Comparison of ENCODE assay signal across 9 cellular contexts in genomic region chr5:1055896-1056610, GRCh38. TPM values are rescaled to one million over a fixed set of nuclear protein-coding genes. Genes with fewer than 3 reads are reported as not detected.
"Had no signal": no experiment of that assay in that cellular context is flagged by ENCODE, and none has a peak within 500 bp of the region (broad histone marks: within the 10 kb centered on the region; RNA-seq: fewer than 3 reads in every experiment).

No MANE protein-coding gene starts in this region.

- DNase-seq: activated naive CD4-positive, alpha-beta T cell treated with anti-CD3 and anti-CD28 coated beads for 36 hours; dorsolateral prefrontal cortex; mesenchymal stem cell; stimulated activated CD4-positive, alpha-beta T cell treated with anti-CD3 and anti-CD28 coated beads, Interleukin-1b, Interleukin-23, amount 100 ng/mL, for 48 hours had no signal

- H3K27ac ChIP-seq: dorsolateral prefrontal cortex had no signal

- H3K27ac Mint-ChIP-seq: activated naive CD4-positive, alpha-beta T cell treated with anti-CD3 and anti-CD28 coated beads for 36 hours; activated T-helper 2 cell treated with anti-CD3 and anti-CD28 coated beads, Interferon-gamma antibody, Interleukin-2, Interleukin-4, amounts not matched to agents 10 μg/mL and 5 μg/mL and 100 μg/mL, durations not matched to agents 14 hours and 24 hours and 36 hours; nephron had no signal

- H3K27me3 ChIP-seq: dorsolateral prefrontal cortex had no signal

- ATAC-seq: esophagus mucosa, left lobe of liver had no signal

- H3K4me3 Mint-ChIP-seq: activated naive CD4-positive, alpha-beta T cell treated with anti-CD3 and anti-CD28 coated beads for 36 hours; nephron had no signal

- H3K4me3 ChIP-seq: dorsolateral prefrontal cortex had no signal

- H3K9me3 Mint-ChIP-seq: activated naive CD4-positive, alpha-beta T cell treated with anti-CD3 and anti-CD28 coated beads for 36 hours; activated T-helper 2 cell treated with anti-CD3 and anti-CD28 coated beads, Interferon-gamma antibody, Interleukin-2, Interleukin-4, amounts not matched to agents 10 μg/mL and 5 μg/mL and 100 μg/mL, durations not matched to agents 14 hours and 24 hours and 36 hours; nephron had no signal

RNA-seq across cellular contexts. Expression of gene NKD2, which starts 47.5 kb away (rescaled TPM):
- total RNA-seq: osteocyte had no signal
